7 cellular contexts compared by ENCODE assay signal in the genomic region with DNA sequence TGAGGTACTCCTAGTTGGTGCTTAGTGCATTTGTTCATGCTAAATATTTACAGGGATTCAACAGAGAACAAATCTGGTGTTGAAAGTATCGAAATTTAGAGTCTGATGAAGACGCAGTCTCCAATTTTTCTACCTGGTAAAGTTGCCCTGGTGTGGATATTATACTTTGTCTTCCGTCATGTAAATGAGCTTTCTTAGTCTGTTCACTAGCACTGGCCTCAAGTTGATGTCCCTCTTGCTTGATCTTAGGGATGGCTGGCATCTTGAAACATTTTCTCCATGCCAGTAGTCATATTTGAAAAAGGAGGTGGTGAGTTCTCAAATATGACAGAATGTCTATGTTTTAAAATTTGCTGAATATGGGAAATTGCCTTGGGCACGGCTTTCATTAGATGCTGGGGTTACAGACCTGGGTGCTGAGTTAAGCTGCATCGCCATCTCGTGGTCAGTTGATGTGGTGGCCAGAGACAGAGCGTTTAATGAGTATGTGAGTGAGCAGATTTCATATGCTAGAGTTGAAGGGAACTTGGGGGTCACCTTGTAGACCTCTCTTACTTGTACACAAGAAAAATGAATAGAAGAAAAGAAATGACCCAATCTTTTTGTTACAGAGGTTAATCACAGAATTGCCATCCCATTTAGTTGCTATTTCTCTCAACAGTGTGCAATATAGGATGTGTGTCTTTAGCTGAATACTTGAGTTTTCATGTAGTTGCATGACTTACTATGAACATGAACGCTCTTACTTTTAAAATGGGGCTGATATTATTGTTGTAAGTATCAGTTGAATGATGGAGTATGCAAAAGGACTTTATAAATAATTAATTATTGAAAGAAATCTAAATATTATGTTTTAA.
DNase-seq lines count a peak whose midpoint lies in the region; ATAC-seq and TF ChIP-seq lines count a peak whose summit lies in the region.

No MANE protein-coding gene starts in this region.

- TF ChIP-seq CTCF in GM10266 (IDR thresholded peaks at IDR 0.05; ENCODE audit: control insufficient read depth, insufficient read depth, low read depth, missing control alignments) = peak; percentile 84
- peak; percentile 53 to 87 (median 77) for TF ChIP-seq CTCF in heart right ventricle (IDR thresholded peaks at IDR 0.05)
- TF ChIP-seq CTCF in psoas muscle (IDR thresholded peaks at IDR 0.05) = peak; percentile 72

- H3K27ac ChIP-seq in heart right ventricle (no peak overlapping the region), psoas muscle (no peak overlapping the region)

- intact Hi-C loops in heart right ventricle (cut with DNase I) (loop anchor here in 7 of 10 donors (1.0 to 10.0 kb wide), 4 partner anchors 377 to 381 kb away; no protein-coding TSS in a partner anchor), psoas muscle (cut with DNase I) (loop anchor here (5.0 kb wide), 2 partner anchors 373 to 378 kb away; no protein-coding TSS in a partner anchor)

- no peak overlapping the region for H3K4me3 ChIP-seq in Jurkat, Clone E6-1 (ENCODE audit: low read length)
- H3K4me3 ChIP-seq in heart right ventricle (no peak overlapping the region), psoas muscle (no peak overlapping the region)

- no peaks in the 10 kb centered on the region for H3K36me3 ChIP-seq in heart right ventricle
- H3K36me3 ChIP-seq in psoas muscle (ENCODE audit: insufficient read depth in 1 of 2, low read depth in 1 of 2) = no peaks in the 10 kb centered on the region

- DNase-seq in GM10266 (ENCODE audit: extremely low spot score) = peak; percentile 29
- DNase-seq in Jurkat, Clone E6-1 (ENCODE audit: low read depth, low spot score) = peak; percentile 26
- DNase-seq in RPMI7951 (ENCODE audit: low read depth) = peak; percentile 58
- DNase-seq in amniotic epithelial cell (ENCODE audit: low read depth) = peak; percentile 74
- DNase-seq in heart right ventricle = peak; percentile 37 to 62
- DNase-seq in psoas muscle = peak; percentile 57 to 75

- H3K27me3 ChIP-seq in heart right ventricle (no peaks in the 10 kb centered on the region), psoas muscle (ENCODE audit: insufficient read depth in 3 of 3, low read length in 2 of 3) (peaks cover 0 to 2% (median 0%) of the 10 kb centered on the region in 3 donors)

- no peaks in the 10 kb centered on the region for H3K4me1 ChIP-seq in heart right ventricle
- no peaks in the 10 kb centered on the region for H3K4me1 ChIP-seq in psoas muscle

- 30 to 32% methylated on average over 8 of the region's 8 CpGs for WGBS in heart right ventricle, 2 donors
- WGBS in psoas muscle, 3 donors = 32 to 38% (median 35%) methylated on average over 8 of the region's 8 CpGs

- peaks cover 0 to 4% (median 0%) of the 10 kb centered on the region in 11 donors for H3K9me3 ChIP-seq in heart right ventricle
- no peaks in the 10 kb centered on the region for H3K9me3 ChIP-seq in psoas muscle

- ATAC-seq in GM21786 (IDR thresholded peaks at IDR 0.05; ENCODE audit: unreplicated experiment) (peak; percentile 95), heart right ventricle (peak; percentile 82 to 92 (median 88)), psoas muscle (peak; percentile 68 to 88 (median 80))
